8 cellular contexts compared by ENCODE assay signal in genomic region chr15:69160976-69161877, GRCh38. TPM values are rescaled to one million over a fixed set of nuclear protein-coding genes. Genes with fewer than 3 reads are reported as not detected.
DNase-seq lines count a peak whose midpoint lies in the region; ATAC-seq, FAIRE-seq and TF ChIP-seq lines count a peak whose summit lies in the region.

No MANE protein-coding gene starts in this region.

- peak; percentile 43 for TF ChIP-seq CTCF in BE2C (IDR thresholded peaks at IDR 0.05; ENCODE audit: low read depth, low read length)
- peak; percentile 37 to 49 (median 38); a peak in 4 of 6 replicates for TF ChIP-seq CTCF in HCT116 (IDR thresholded peaks at IDR 0.05 in 2 of 3, conservative IDR thresholded peaks at IDR 0.05 in 1 of 3; ENCODE audit: borderline replicate concordance in 1 of 3, insufficient read depth in 1 of 3, low read depth in 2 of 3, low read length in 2 of 3)
- TF ChIP-seq CTCF in SK-N-SH (IDR thresholded peaks at IDR 0.05): peak; percentile 59
- TF ChIP-seq CTCF in astrocyte (IDR thresholded peaks at IDR 0.05; ENCODE audit: insufficient read depth, low read depth, low read length): peak; percentile 17
- peak; percentile 41 for TF ChIP-seq CTCF in progenitor cell of endocrine pancreas (IDR thresholded peaks at IDR 0.05; ENCODE audit: unreplicated experiment)

- peaks cover 7% of the 10 kb centered on the region for H3K4me1 Mint-ChIP-seq in astrocyte (ENCODE audit: low read depth, unreplicated experiment)
- H3K4me1 Mint-ChIP-seq in progenitor cell of endocrine pancreas (ENCODE audit: low read depth): peaks cover 29% of the 10 kb centered on the region

- 2% methylated on average over 38 of the region's 57 CpGs for WGBS in SK-N-SH (ENCODE audit: low lambda C conversion rate)

- H3K4me1 ChIP-seq in BE2C (no peaks in the 10 kb centered on the region), HCT116 (ENCODE audit: control insufficient read depth in 1 of 2, insufficient read depth in 2 of 2, low read length in 2 of 2) (peaks cover 3 to 16% of the 10 kb centered on the region in 2 experiments; a peak in 3 of 4 replicates), SK-N-SH (ENCODE audit: control insufficient read depth in 1 of 2, insufficient read depth in 2 of 2, low read depth in 1 of 2, low read length in 1 of 2) (peaks cover 7 to 28% of the 10 kb centered on the region in 2 experiments), astrocyte (ENCODE audit: insufficient read depth, low read length) (peaks cover 5% of the 10 kb centered on the region)

- peak; percentile 57 for DNase-seq in BE2C
- DNase-seq in HCT116 (ENCODE audit: low read depth, low spot score): peak; percentile 16
- DNase-seq in SK-N-SH: peak; percentile 66
- no peak for DNase-seq in astrocyte (ENCODE audit: low read depth)
- peak; percentile 29 for DNase-seq in hepatic stellate cell (ENCODE audit: low spot score)
- DNase-seq in progenitor cell of endocrine pancreas (ENCODE audit: low spot score, unreplicated experiment): peak; percentile 37

- TF ChIP-seq RAD21 in HCT116 (IDR thresholded peaks at IDR 0.05; ENCODE audit: low read depth) (peak; percentile 66), SK-N-SH (IDR thresholded peaks at IDR 0.05; ENCODE audit: low read length) (peak; percentile 59)

- H3K4me3 Mint-ChIP-seq in astrocyte (ENCODE audit: unreplicated experiment) (peak overlapping the region; percentile 97), progenitor cell of endocrine pancreas (ENCODE audit: low read depth) (peak overlapping the region; percentile 97)

- H3K27ac Mint-ChIP-seq in astrocyte (ENCODE audit: unreplicated experiment): peak overlapping the region; percentile 81
- peak overlapping the region; percentile 93 for H3K27ac Mint-ChIP-seq in progenitor cell of endocrine pancreas

- H3K9ac ChIP-seq in HCT116 (ENCODE audit: low read length): peak overlapping the region; percentile 88
- peak overlapping the region; percentile 94 for H3K9ac ChIP-seq in SK-N-SH
- peak overlapping the region; percentile 91 for H3K9ac ChIP-seq in astrocyte (ENCODE audit: low read length)

- no peak for TF ChIP-seq EP300 in SK-N-SH (IDR thresholded peaks at IDR 0.05; ENCODE audit: borderline replicate concordance in 1 of 2, low read depth in 1 of 2, low read length in 1 of 2)

- intact Hi-C loops in HCT116 (cut with micrococcal nuclease): loop anchor here (5.0 kb wide), 1 partner anchor 231 kb away; no protein-coding TSS in a partner anchor

- BruUV-seq in HCT116 (replicated peaks; lab: Mats Ljungman, UMichigan): TSS peak; percentile 36

- H2AFZ ChIP-seq in HCT116 (ENCODE audit: low read depth, low read length, poor library complexity, severe bottlenecking): no peak overlapping the region
- H2AFZ ChIP-seq in SK-N-SH (ENCODE audit: low read depth): peak overlapping the region; percentile 89
- H2AFZ ChIP-seq in astrocyte (ENCODE audit: low read depth, low read length): peak overlapping the region; percentile 94

- peak; percentile 18 for ATAC-seq in HCT116
- no peak for ATAC-seq in GM21381 (IDR thresholded peaks at IDR 0.05; ENCODE audit: unreplicated experiment)
- ATAC-seq in GM19467 (IDR thresholded peaks at IDR 0.05; ENCODE audit: unreplicated experiment): no peak

- H3K9me2 ChIP-seq in HCT116 (ENCODE audit: insufficient read depth) (no peaks in the 10 kb centered on the region), SK-N-SH (no peaks in the 10 kb centered on the region)

- H3K9me3 Mint-ChIP-seq in astrocyte (ENCODE audit: unreplicated experiment) (no peaks in the 10 kb centered on the region), progenitor cell of endocrine pancreas (ENCODE audit: low read depth) (no peaks in the 10 kb centered on the region)

- RAD21 ChIA-PET in HCT116 (lab: Charles Lee; ENCODE audit: low non-redundant PET in 1 of 2, low total read pairs in 2 of 2, uncharacterized antibody in 2 of 2, unreplicated experiment in 2 of 2): interaction anchor here in 1 of 2 experiments (0.7 kb wide), 1 partner anchor 102 kb away, joined by 3 read pairs; no protein-coding TSS in a partner anchor

- H3K79me2 ChIP-seq in HCT116 (ENCODE audit: insufficient read depth, low read length) (peaks cover 42% of the 10 kb centered on the region), SK-N-SH (ENCODE audit: insufficient read depth) (peaks cover 39% of the 10 kb centered on the region), astrocyte (ENCODE audit: insufficient read depth, low read length) (peaks cover 18% of the 10 kb centered on the region)

- no peaks in the 10 kb centered on the region for H3K9me3 ChIP-seq in BE2C
- H3K9me3 ChIP-seq in HCT116 (ENCODE audit: control insufficient read depth in 1 of 2, insufficient read depth in 1 of 2, low read depth in 1 of 2, low read length in 2 of 2): no peaks in the 10 kb centered on the region
- no peaks in the 10 kb centered on the region for H3K9me3 ChIP-seq in SK-N-SH
- H3K9me3 ChIP-seq in astrocyte (ENCODE audit: insufficient read depth, low read depth, low read length): no peaks in the 10 kb centered on the region

- H3K27ac ChIP-seq in HCT116 (ENCODE audit: low read depth, low read length) (peak overlapping the region; percentile 73; the same call in 1 of the 2 replicates), SK-N-SH (ENCODE audit: low read depth in 2 of 2, low read length in 1 of 2) (peak overlapping the region; percentile 71 to 92), astrocyte (ENCODE audit: low read depth, low read length) (peak overlapping the region; percentile 65)

- H3K4me3 ChIP-seq in BE2C (ENCODE audit: low read depth, low read length) (peak overlapping the region; percentile 79), HCT116 (replicated peaks in 1 of 2; ENCODE audit: low read depth in 1 of 2, low read length in 2 of 2) (peak overlapping the region; percentile 53 to 83), SK-N-SH (ENCODE audit: low read depth in 2 of 2, low read length in 1 of 2) (peak overlapping the region; percentile 82 to 94), astrocyte (ENCODE audit: insufficient read depth, low read depth, low read length) (peak overlapping the region; percentile 86)

- H3K27me3 ChIP-seq in BE2C (no peaks in the 10 kb centered on the region), HCT116 (ENCODE audit: insufficient read depth, low read length) (no peaks in the 10 kb centered on the region), SK-N-SH (ENCODE audit: insufficient read depth) (no peaks in the 10 kb centered on the region), astrocyte (ENCODE audit: insufficient read depth, low read length) (no peaks in the 10 kb centered on the region)

- CTCF ChIA-PET in HCT116 (lab: Charles Lee): interaction anchor here (1.2 to 1.5 kb wide), 3 partner anchors 64 to 104 kb away, joined by 3 to 6 read pairs (median 4); no protein-coding TSS in a partner anchor
- CTCF ChIA-PET in SK-N-SH (lab: Yijun Ruan, JAX): interaction anchor here (0.9 to 3.7 kb wide), 15 partner anchors 16 to 255 kb away, joined by 3 to 24 read pairs (median 4); no protein-coding TSS in a partner anchor

- H3K4me2 ChIP-seq in HCT116 (ENCODE audit: low read length) (peak overlapping the region; percentile 90), SK-N-SH (peak overlapping the region; percentile 91), astrocyte (ENCODE audit: low read length) (peak overlapping the region; percentile 98)

- FAIRE-seq in astrocyte (lab: Jason Lieb, UNC): no peak

- H4K20me1 ChIP-seq in HCT116 (ENCODE audit: insufficient read depth): no peaks in the 10 kb centered on the region
- H4K20me1 ChIP-seq in SK-N-SH (ENCODE audit: insufficient read depth): no peaks in the 10 kb centered on the region
- peaks cover 11% of the 10 kb centered on the region for H4K20me1 ChIP-seq in astrocyte (ENCODE audit: insufficient read depth, low read length)

- TF ChIP-seq POLR2A in HCT116 (IDR thresholded peaks at IDR 0.05; ENCODE audit: borderline replicate concordance, extremely low read depth, insufficient read depth, insufficient read length): no peak

- H3K36me3 ChIP-seq in BE2C: no peaks in the 10 kb centered on the region
- no peaks in the 10 kb centered on the region for H3K36me3 ChIP-seq in HCT116 (ENCODE audit: control insufficient read depth in 1 of 2, insufficient read depth in 2 of 2, low read length in 2 of 2)
- no peaks in the 10 kb centered on the region for H3K36me3 ChIP-seq in SK-N-SH (replicated peaks in 1 of 2; ENCODE audit: control insufficient read depth in 1 of 2, insufficient read depth in 2 of 2, low read length in 1 of 2)
- H3K36me3 ChIP-seq in astrocyte (ENCODE audit: insufficient read depth, low read length): no peaks in the 10 kb centered on the region

- POLR2A ChIA-PET in HCT116 (lab: Charles Lee) (interaction anchor here (0.7 to 2.1 kb wide), 12 partner anchors 10 to 82 kb away, joined by 3 to 9 read pairs (median 4); no protein-coding TSS in a partner anchor), SK-N-SH (lab: Yijun Ruan, JAX) (interaction anchor here (0.6 to 1.5 kb wide), 7 partner anchors 9 to 302 kb away, joined by 3 to 5 read pairs (median 3); partner anchors contain the start of gene RPLP1)

- H3F3A ChIP-seq in SK-N-SH (replicated peaks; ENCODE audit: insufficient read depth): peaks cover 9% of the 10 kb centered on the region

- H3K36me3 Mint-ChIP-seq in astrocyte (ENCODE audit: low read depth, unreplicated experiment) (no peaks in the 10 kb centered on the region), progenitor cell of endocrine pancreas (ENCODE audit: insufficient read depth) (no peaks in the 10 kb centered on the region)

- H3K27me3 Mint-ChIP-seq in astrocyte (ENCODE audit: low read depth, unreplicated experiment): no peaks in the 10 kb centered on the region
- H3K27me3 Mint-ChIP-seq in progenitor cell of endocrine pancreas: no peaks in the 10 kb centered on the region

TF ChIP-seq in HCT116, 20 proteins besides CTCF, POLR2A, EP300 and RAD21 (continues in another document):
- TF ChIP-seq ZNF274 (IDR thresholded peaks at IDR 0.05; ENCODE audit: low read depth, low read length) (no peak), EGR1 (IDR thresholded peaks at IDR 0.05; ENCODE audit: low read depth) (0 out of 2 replicates have a peak, but pooled peaks have one; percentile 42), SP1 (IDR thresholded peaks at IDR 0.05; ENCODE audit: low read depth) (no peak), EZH2 (IDR thresholded peaks at IDR 0.05) (no peak)

RNA-seq across cellular contexts. Expression of gene GLCE, which starts 0.8 kb away (rescaled TPM):
- polyA plus RNA-seq in BE2C (2012; ENCODE audit: insufficient read depth, insufficient read length, low read depth): 14.5 TPM
- total RNA-seq in HCT116 (2021; ENCODE audit: unreplicated experiment) (22.2 TPM), astrocyte (13.3 and 13.6 TPM in 2 replicates), progenitor cell of endocrine pancreas (17.6 and 18.0 TPM in 2 replicates)
- polyA plus RNA-seq in HCT116 (2012): 11.0 and 13.0 TPM in 2 replicates
- 19.5 and 25.0 TPM in 2 replicates for polyA plus RNA-seq in SK-N-SH (2012; rRNA removed)
- 28.0 and 29.3 TPM in 2 replicates for polyA plus RNA-seq in SK-N-SH (2012; cell fraction: cytosol; rRNA removed)
- 7.7 and 17.4 TPM in 2 replicates for polyA plus RNA-seq in SK-N-SH (2012; cell fraction: nucleus; rRNA removed)
